Comparison of ENCODE assay signal across 9 cellular contexts in genomic region chr3:196643201-196643749, GRCh38. TPM values are rescaled to one million over a fixed set of nuclear protein-coding genes. Genes with fewer than 3 reads are reported as not detected.
A peak's percentile ranks its signal among the peaks of the same experiment; 100 is the strongest.
DNase-seq lines count a peak whose midpoint lies in the region; ATAC-seq and TF ChIP-seq lines count a peak whose summit lies in the region.
"Had no signal": no experiment of that assay in that cellular context is flagged by ENCODE, and none has a peak within 500 bp of the region (broad histone marks: within the 10 kb centered on the region; RNA-seq: fewer than 3 reads in every experiment).

No MANE protein-coding gene starts in this region.

- no peak overlapping the region for H3K4ac ChIP-seq in mesenchymal stem cell (ENCODE audit: low read depth in 1 of 2, low read length in 2 of 2)

- peak; percentile 18 for DNase-seq in activated T-cell treated with anti-CD3 and anti-CD28 coated beads for 24 hours (ENCODE audit: low read depth)
- DNase-seq in activated T-cell treated with anti-CD3 and anti-CD28 coated beads for 4 hours: no peak
- DNase-seq in NOMO-1 (lab: John Stamatoyannopoulos, UW; ENCODE audit: unreplicated experiment in 2 of 2): peak; percentile 88 to 94
- peak in 2 of 3 donors; percentile 12 to 23 for DNase-seq in effector memory CD4-positive, alpha-beta T cell
- DNase-seq in HuH-7.5 (ENCODE audit: low spot score): no peak
- DNase-seq in mesenchymal stem cell: no peak
- DNase-seq in foreskin fibroblast: no peak

- WGBS in mesenchymal stem cell: 92% methylated on average over 13 of the region's 13 CpGs

- peak overlapping the region; percentile 79 for H3K27ac ChIP-seq in effector memory CD4-positive, alpha-beta T cell (ENCODE audit: insufficient read depth, low read length, poor library complexity, severe bottlenecking)
- no peak overlapping the region for H3K27ac ChIP-seq in mesenchymal stem cell (ENCODE audit: low read length, poor library complexity, severe bottlenecking)
- H3K27ac ChIP-seq: VCaP had no signal

- no peak overlapping the region for H2BK15ac ChIP-seq in mesenchymal stem cell (ENCODE audit: low read depth, poor library complexity, severe bottlenecking)

- no peak overlapping the region for H3K9ac ChIP-seq in mesenchymal stem cell (ENCODE audit: low read length)

- ATAC-seq in HG02678 (IDR thresholded peaks at IDR 0.05; ENCODE audit: unreplicated experiment): peak; percentile 79

- no peaks in the 10 kb centered on the region for H3K9me3 ChIP-seq in effector memory CD4-positive, alpha-beta T cell (ENCODE audit: control insufficient read depth, low read length)
- H3K9me3 ChIP-seq in mesenchymal stem cell (ENCODE audit: control insufficient read depth, low read length): no peaks in the 10 kb centered on the region

- no peaks in the 10 kb centered on the region for H3K27me3 ChIP-seq in effector memory CD4-positive, alpha-beta T cell (replicated peaks; ENCODE audit: control insufficient read depth, insufficient read depth, low read length, poor library complexity, severe bottlenecking)
- peaks cover 0 to 22% of the 10 kb centered on the region in 2 experiments for H3K27me3 ChIP-seq in mesenchymal stem cell (ENCODE audit: control insufficient read depth in 1 of 2, insufficient read depth in 1 of 2, low read length in 2 of 2)

- no peak overlapping the region for H2BK5ac ChIP-seq in mesenchymal stem cell (ENCODE audit: low read depth, low read length, poor library complexity, severe bottlenecking)

- no peak overlapping the region for H3K4me2 ChIP-seq in mesenchymal stem cell (ENCODE audit: low read length, poor library complexity, severe bottlenecking)

- H3K14ac ChIP-seq in mesenchymal stem cell (ENCODE audit: low read length in 2 of 2): no peak overlapping the region

- TF ChIP-seq CTCF in foreskin fibroblast (IDR thresholded peaks at IDR 0.05; ENCODE audit: low read depth, low read length): no peak

- H3K79me1 ChIP-seq in mesenchymal stem cell (replicated peaks; ENCODE audit: low read length, poor library complexity, severe bottlenecking): no peaks in the 10 kb centered on the region

- H3K23ac ChIP-seq in mesenchymal stem cell (ENCODE audit: low read length in 2 of 2): no peak overlapping the region

- H3K4me1 ChIP-seq in effector memory CD4-positive, alpha-beta T cell (ENCODE audit: control insufficient read depth, insufficient read depth, low read length, poor library complexity, severe bottlenecking): peaks cover 45% of the 10 kb centered on the region
- peaks cover 4% of the 10 kb centered on the region for H3K4me1 ChIP-seq in mesenchymal stem cell (ENCODE audit: control insufficient read depth, insufficient read depth, low read depth, low read length)

- H4K8ac ChIP-seq in mesenchymal stem cell (ENCODE audit: low read length): no peak overlapping the region

- H2BK120ac ChIP-seq in mesenchymal stem cell (ENCODE audit: low read depth, low read length): no peak overlapping the region

- peak overlapping the region; percentile 7 for H3K4me3 ChIP-seq in effector memory CD4-positive, alpha-beta T cell (ENCODE audit: insufficient read depth, low read depth, low read length, poor library complexity, severe bottlenecking)
- H3K4me3 ChIP-seq in mesenchymal stem cell (ENCODE audit: insufficient read depth in 1 of 2, low read depth in 1 of 2, low read length in 2 of 2) (no peak overlapping the region), foreskin fibroblast (ENCODE audit: low read depth in 1 of 2, low read length in 2 of 2) (no peak overlapping the region)

- H4K91ac ChIP-seq in mesenchymal stem cell (ENCODE audit: low read length): no peak overlapping the region

- no peak overlapping the region for H2AFZ ChIP-seq in mesenchymal stem cell (ENCODE audit: low read depth, low read length)

- peaks cover 9% of the 10 kb centered on the region for H3K36me3 ChIP-seq in effector memory CD4-positive, alpha-beta T cell (ENCODE audit: control insufficient read depth, insufficient read depth, low read length)
- H3K36me3 ChIP-seq in mesenchymal stem cell (ENCODE audit: control insufficient read depth in 1 of 2, insufficient read depth in 2 of 2, low read depth in 1 of 2, low read length in 2 of 2): no peaks in the 10 kb centered on the region

- no peak overlapping the region for H2AK5ac ChIP-seq in mesenchymal stem cell (ENCODE audit: low read length, severe bottlenecking)

- H2BK12ac ChIP-seq in mesenchymal stem cell (ENCODE audit: low read length in 2 of 2): no peak overlapping the region

- no peak overlapping the region for H3K18ac ChIP-seq in mesenchymal stem cell (ENCODE audit: low read depth in 1 of 2, low read length in 2 of 2)

RNA-seq across cellular contexts. Expression of gene NRROS, which starts 3.8 kb away (rescaled TPM):
- 0.35 TPM for polyA plus RNA-seq in mesenchymal stem cell (2013, experiment 1 of 2)
- 0.37 TPM for polyA plus RNA-seq in mesenchymal stem cell (2013, experiment 2 of 2)

Comparison
In these comparisons a context has a peak if more than half of its experiments do, and no peak if none do; other contexts are left out.
1. DNase-seq: peak in activated T-cell treated with anti-CD3 and anti-CD28 coated beads for 24 hours (single experiment), NOMO-1 (2 of 2) and effector memory CD4-positive, alpha-beta T cell (2 of 3); none in activated T-cell treated with anti-CD3 and anti-CD28 coated beads for 4 hours (single experiment), HuH-7.5 (single experiment), mesenchymal stem cell (single experiment) and foreskin fibroblast (0 of 2).